ENCODE assay signal across 1 cellular context in the genomic region with DNA sequence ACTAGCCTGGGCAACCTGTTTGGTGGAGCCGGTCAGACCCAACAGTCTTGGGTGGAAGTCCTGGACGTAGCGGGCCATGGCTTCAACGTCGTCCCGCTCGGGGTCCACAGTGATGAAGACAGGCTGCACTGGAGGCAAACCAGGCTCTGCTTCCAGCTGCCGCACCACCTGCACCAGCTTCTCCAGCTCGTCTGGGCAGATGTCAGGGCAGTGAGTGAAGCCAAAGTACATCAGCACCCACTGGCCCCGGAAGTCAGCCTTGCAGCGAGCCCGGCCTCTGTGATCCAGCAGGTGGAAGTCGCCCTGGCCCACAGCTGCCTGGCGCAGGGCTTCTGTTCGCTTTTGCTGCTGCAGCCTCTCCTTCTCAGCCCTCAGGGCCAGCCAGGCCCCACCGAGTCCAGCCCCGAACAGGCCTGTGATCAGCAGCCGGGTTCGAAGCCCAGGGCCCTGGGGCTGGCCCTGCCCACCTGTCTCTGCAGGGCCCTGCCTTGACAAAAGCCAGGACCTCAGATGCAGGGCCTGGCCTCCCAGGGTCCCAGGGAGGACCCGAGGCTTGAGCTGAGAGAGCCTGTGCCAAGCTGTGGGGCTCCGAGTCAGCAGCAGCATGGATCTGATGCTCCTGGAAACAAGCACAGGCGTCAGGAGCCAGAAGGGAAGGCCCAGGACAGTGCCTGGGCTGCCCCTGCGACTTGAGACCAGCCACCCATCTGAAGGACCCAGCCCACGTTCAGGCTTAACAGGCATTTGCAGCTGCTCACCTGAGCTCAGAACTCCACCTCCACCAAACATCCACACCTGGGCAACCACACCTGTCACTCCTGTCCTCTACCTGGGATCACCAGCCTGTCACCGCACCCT.
TF ChIP-seq lines count a peak whose summit lies in the region.

No MANE protein-coding gene starts in this region.

TF ChIP-seq in K562, 482 proteins besides CTCF, POLR2A, EP300 and RAD21:
- TF ChIP-seq, protein P1, sequence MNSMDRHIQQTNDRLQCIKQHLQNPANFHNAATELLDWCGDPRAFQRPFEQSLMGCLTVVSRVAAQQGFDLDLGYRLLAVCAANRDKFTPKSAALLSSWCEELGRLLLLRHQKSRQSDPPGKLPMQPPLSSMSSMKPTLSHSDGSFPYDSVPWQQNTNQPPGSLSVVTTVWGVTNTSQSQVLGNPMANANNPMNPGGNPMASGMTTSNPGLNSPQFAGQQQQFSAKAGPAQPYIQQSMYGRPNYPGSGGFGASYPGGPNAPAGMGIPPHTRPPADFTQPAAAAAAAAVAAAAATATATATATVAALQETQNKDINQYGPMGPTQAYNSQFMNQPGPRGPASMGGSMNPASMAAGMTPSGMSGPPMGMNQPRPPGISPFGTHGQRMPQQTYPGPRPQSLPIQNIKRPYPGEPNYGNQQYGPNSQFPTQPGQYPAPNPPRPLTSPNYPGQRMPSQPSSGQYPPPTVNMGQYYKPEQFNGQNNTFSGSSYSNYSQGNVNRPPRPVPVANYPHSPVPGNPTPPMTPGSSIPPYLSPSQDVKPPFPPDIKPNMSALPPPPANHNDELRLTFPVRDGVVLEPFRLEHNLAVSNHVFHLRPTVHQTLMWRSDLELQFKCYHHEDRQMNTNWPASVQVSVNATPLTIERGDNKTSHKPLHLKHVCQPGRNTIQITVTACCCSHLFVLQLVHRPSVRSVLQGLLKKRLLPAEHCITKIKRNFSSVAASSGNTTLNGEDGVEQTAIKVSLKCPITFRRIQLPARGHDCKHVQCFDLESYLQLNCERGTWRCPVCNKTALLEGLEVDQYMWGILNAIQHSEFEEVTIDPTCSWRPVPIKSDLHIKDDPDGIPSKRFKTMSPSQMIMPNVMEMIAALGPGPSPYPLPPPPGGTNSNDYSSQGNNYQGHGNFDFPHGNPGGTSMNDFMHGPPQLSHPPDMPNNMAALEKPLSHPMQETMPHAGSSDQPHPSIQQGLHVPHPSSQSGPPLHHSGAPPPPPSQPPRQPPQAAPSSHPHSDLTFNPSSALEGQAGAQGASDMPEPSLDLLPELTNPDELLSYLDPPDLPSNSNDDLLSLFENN (IDR thresholded peaks at IDR 0.05; ENCODE audit: low read depth in 2 of 2, low read length in 2 of 2): no peak
- TF ChIP-seq, protein P2, sequence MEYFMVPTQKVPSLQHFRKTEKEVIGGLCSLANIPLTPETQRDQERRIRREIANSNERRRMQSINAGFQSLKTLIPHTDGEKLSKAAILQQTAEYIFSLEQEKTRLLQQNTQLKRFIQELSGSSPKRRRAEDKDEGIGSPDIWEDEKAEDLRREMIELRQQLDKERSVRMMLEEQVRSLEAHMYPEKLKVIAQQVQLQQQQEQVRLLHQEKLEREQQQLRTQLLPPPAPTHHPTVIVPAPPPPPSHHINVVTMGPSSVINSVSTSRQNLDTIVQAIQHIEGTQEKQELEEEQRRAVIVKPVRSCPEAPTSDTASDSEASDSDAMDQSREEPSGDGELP (CRISPR knock-in tag; IDR thresholded peaks at IDR 0.05; ENCODE audit: borderline replicate concordance): 0 out of 2 replicates have a peak, but pooled peaks have one; percentile 16
- TF ChIP-seq, protein P3, sequence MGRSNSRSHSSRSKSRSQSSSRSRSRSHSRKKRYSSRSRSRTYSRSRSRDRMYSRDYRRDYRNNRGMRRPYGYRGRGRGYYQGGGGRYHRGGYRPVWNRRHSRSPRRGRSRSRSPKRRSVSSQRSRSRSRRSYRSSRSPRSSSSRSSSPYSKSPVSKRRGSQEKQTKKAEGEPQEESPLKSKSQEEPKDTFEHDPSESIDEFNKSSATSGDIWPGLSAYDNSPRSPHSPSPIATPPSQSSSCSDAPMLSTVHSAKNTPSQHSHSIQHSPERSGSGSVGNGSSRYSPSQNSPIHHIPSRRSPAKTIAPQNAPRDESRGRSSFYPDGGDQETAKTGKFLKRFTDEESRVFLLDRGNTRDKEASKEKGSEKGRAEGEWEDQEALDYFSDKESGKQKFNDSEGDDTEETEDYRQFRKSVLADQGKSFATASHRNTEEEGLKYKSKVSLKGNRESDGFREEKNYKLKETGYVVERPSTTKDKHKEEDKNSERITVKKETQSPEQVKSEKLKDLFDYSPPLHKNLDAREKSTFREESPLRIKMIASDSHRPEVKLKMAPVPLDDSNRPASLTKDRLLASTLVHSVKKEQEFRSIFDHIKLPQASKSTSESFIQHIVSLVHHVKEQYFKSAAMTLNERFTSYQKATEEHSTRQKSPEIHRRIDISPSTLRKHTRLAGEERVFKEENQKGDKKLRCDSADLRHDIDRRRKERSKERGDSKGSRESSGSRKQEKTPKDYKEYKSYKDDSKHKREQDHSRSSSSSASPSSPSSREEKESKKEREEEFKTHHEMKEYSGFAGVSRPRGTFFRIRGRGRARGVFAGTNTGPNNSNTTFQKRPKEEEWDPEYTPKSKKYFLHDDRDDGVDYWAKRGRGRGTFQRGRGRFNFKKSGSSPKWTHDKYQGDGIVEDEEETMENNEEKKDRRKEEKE (IDR thresholded peaks at IDR 0.05; ENCODE audit: borderline replicate concordance in 1 of 2, control insufficient read depth in 1 of 2, low read depth in 2 of 2, low read length in 1 of 2): no peak
- TF ChIP-seq ZC3H8 (IDR thresholded peaks at IDR 0.05): no peak
- no peak for TF ChIP-seq TAF7 (tag; IDR thresholded peaks at IDR 0.05)
- 0 out of 2 replicates have a peak, but pooled peaks have one; percentile 27 for TF ChIP-seq SUPT5H (IDR thresholded peaks at IDR 0.05)
- TF ChIP-seq FOS (IDR thresholded peaks at IDR 0.05; ENCODE audit: extremely low read depth, insufficient read length): no peak
- TF ChIP-seq ZNF584 (CRISPR knock-in tag; IDR thresholded peaks at IDR 0.05; ENCODE audit: low read depth): no peak
- TF ChIP-seq, protein P4, sequence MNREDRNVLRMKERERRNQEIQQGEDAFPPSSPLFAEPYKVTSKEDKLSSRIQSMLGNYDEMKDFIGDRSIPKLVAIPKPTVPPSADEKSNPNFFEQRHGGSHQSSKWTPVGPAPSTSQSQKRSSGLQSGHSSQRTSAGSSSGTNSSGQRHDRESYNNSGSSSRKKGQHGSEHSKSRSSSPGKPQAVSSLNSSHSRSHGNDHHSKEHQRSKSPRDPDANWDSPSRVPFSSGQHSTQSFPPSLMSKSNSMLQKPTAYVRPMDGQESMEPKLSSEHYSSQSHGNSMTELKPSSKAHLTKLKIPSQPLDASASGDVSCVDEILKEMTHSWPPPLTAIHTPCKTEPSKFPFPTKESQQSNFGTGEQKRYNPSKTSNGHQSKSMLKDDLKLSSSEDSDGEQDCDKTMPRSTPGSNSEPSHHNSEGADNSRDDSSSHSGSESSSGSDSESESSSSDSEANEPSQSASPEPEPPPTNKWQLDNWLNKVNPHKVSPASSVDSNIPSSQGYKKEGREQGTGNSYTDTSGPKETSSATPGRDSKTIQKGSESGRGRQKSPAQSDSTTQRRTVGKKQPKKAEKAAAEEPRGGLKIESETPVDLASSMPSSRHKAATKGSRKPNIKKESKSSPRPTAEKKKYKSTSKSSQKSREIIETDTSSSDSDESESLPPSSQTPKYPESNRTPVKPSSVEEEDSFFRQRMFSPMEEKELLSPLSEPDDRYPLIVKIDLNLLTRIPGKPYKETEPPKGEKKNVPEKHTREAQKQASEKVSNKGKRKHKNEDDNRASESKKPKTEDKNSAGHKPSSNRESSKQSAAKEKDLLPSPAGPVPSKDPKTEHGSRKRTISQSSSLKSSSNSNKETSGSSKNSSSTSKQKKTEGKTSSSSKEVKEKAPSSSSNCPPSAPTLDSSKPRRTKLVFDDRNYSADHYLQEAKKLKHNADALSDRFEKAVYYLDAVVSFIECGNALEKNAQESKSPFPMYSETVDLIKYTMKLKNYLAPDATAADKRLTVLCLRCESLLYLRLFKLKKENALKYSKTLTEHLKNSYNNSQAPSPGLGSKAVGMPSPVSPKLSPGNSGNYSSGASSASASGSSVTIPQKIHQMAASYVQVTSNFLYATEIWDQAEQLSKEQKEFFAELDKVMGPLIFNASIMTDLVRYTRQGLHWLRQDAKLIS (CRISPR knock-in tag; IDR thresholded peaks at IDR 0.05): 0 out of 2 replicates have a peak, but pooled peaks have one; percentile 59
- no peak for TF ChIP-seq XRCC3 (IDR thresholded peaks at IDR 0.05)
- no peak for TF ChIP-seq ZNF124 (CRISPR knock-in tag; IDR thresholded peaks at IDR 0.05)
- no peak for TF ChIP-seq ZNF311 (CRISPR knock-in tag; IDR thresholded peaks at IDR 0.05)
- TF ChIP-seq RBFOX2 (IDR thresholded peaks at IDR 0.05; ENCODE audit: low read depth, low read length): peak; percentile 55
- TF ChIP-seq RBM22 (IDR thresholded peaks at IDR 0.05; ENCODE audit: low read depth, low read length, poor library complexity, severe bottlenecking): peak; percentile 46
- TF ChIP-seq ZKSCAN1 (IDR thresholded peaks at IDR 0.05; ENCODE audit: low read depth, low read length): no peak
- no peak for TF ChIP-seq HCFC1 (IDR thresholded peaks at IDR 0.05; ENCODE audit: low read depth, low read length)
- TF ChIP-seq, protein P5, sequence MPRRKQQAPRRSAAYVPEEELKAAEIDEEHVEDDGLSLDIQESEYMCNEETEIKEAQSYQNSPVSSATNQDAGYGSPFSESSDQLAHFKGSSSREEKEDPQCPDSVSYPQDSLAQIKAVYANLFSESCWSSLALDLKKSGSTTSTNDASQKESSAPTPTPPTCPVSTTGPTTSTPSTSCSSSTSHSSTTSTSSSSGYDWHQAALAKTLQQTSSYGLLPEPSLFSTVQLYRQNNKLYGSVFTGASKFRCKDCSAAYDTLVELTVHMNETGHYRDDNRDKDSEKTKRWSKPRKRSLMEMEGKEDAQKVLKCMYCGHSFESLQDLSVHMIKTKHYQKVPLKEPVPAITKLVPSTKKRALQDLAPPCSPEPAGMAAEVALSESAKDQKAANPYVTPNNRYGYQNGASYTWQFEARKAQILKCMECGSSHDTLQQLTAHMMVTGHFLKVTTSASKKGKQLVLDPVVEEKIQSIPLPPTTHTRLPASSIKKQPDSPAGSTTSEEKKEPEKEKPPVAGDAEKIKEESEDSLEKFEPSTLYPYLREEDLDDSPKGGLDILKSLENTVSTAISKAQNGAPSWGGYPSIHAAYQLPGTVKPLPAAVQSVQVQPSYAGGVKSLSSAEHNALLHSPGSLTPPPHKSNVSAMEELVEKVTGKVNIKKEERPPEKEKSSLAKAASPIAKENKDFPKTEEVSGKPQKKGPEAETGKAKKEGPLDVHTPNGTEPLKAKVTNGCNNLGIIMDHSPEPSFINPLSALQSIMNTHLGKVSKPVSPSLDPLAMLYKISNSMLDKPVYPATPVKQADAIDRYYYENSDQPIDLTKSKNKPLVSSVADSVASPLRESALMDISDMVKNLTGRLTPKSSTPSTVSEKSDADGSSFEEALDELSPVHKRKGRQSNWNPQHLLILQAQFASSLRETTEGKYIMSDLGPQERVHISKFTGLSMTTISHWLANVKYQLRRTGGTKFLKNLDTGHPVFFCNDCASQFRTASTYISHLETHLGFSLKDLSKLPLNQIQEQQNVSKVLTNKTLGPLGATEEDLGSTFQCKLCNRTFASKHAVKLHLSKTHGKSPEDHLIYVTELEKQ (CRISPR knock-in tag; IDR thresholded peaks at IDR 0.05): no peak
- 0 out of 2 replicates have a peak, but pooled peaks have one; percentile 36 for TF ChIP-seq ZEB2 (IDR thresholded peaks at IDR 0.05)
- TF ChIP-seq CXXC5 (CRISPR knock-in tag; IDR thresholded peaks at IDR 0.05): no peak
- TF ChIP-seq MCM3 (IDR thresholded peaks at IDR 0.05): no peak
- no peak for TF ChIP-seq ZNF174 (CRISPR knock-in tag; IDR thresholded peaks at IDR 0.05)
- TF ChIP-seq KDM4B (IDR thresholded peaks at IDR 0.05; ENCODE audit: borderline replicate concordance in 2 of 2, low read depth in 1 of 2): no peak
- TF ChIP-seq TRIM28 (IDR thresholded peaks at IDR 0.05): no peak
- TF ChIP-seq ETV5 (CRISPR knock-in tag; IDR thresholded peaks at IDR 0.05; ENCODE audit: low read depth): no peak
- TF ChIP-seq POLR2G (IDR thresholded peaks at IDR 0.05; ENCODE audit: low read depth, low read length): peak; percentile 80
- no peak for TF ChIP-seq ZNF24 (IDR thresholded peaks at IDR 0.05)
- TF ChIP-seq SIRT6 (IDR thresholded peaks at IDR 0.05; ENCODE audit: low read depth, low read length): no peak
- no peak for TF ChIP-seq ZNF589 (CRISPR knock-in tag; IDR thresholded peaks at IDR 0.05; ENCODE audit: low read depth)
